Comparison of ENCODE assay signal across 8 cellular contexts in genomic region chr10:2137549-2138174, GRCh38.
DNase-seq lines count a peak whose midpoint lies in the region; ATAC-seq, FAIRE-seq and TF ChIP-seq lines count a peak whose summit lies in the region.

No MANE protein-coding gene starts in this region.

- no peak for ATAC-seq in HG02610 (IDR thresholded peaks at IDR 0.05; ENCODE audit: unreplicated experiment)
- no peak for ATAC-seq in HG03135 (IDR thresholded peaks at IDR 0.05; ENCODE audit: unreplicated experiment)
- no peak for ATAC-seq in GM18870 (IDR thresholded peaks at IDR 0.05; ENCODE audit: unreplicated experiment)

- H3K9me3 Mint-ChIP-seq in MCF 10A (ENCODE audit: unreplicated experiment): no peaks in the 10 kb centered on the region

- peak; percentile 40 for TF ChIP-seq CTCF in MCF 10A (IDR thresholded peaks at IDR 0.05; ENCODE audit: unreplicated experiment)
- no peak for TF ChIP-seq CTCF in breast epithelium (IDR thresholded peaks at IDR 0.05)
- peak; percentile 61 to 72 for TF ChIP-seq CTCF in mammary epithelial cell (conservative IDR thresholded peaks at IDR 0.05 in 1 of 2, IDR thresholded peaks at IDR 0.05 in 1 of 2; ENCODE audit: extremely low read depth in 1 of 2, insufficient read depth in 1 of 2, low read depth in 1 of 2, low read length in 2 of 2)

- H3K36me3 Mint-ChIP-seq in MCF 10A (ENCODE audit: insufficient read depth, unreplicated experiment): no peaks in the 10 kb centered on the region

- H3K27me3 Mint-ChIP-seq in MCF 10A (ENCODE audit: insufficient read depth, unreplicated experiment): no peaks in the 10 kb centered on the region

- H3K79me2 ChIP-seq in Karpas-422 (ENCODE audit: low read length) (no peaks in the 10 kb centered on the region), mammary epithelial cell (ENCODE audit: insufficient read depth, low read length) (no peaks in the 10 kb centered on the region)

- no peak for TF ChIP-seq POLR2A in breast epithelium (IDR thresholded peaks at IDR 0.05)

- 57% methylated on average over 4 of the region's 4 CpGs for WGBS in mammary epithelial cell (ENCODE audit: low coverage, missing lambda C conversion rate)

- BruUV-seq in MCF 10A (replicated peaks; lab: Mats Ljungman, UMichigan): no TSS peak
- BruUV-seq in mammary epithelial cell (replicated peaks; lab: Mats Ljungman, UMichigan): no TSS peak

- H3K27ac ChIP-seq in breast epithelium (no peak overlapping the region), Karpas-422 (ENCODE audit: low read length) (no peak overlapping the region), mammary epithelial cell (ENCODE audit: insufficient read depth, low read depth, low read length) (no peak overlapping the region)

- no peaks in the 10 kb centered on the region for H3K9me2 ChIP-seq in Karpas-422 (replicated peaks; ENCODE audit: insufficient read depth, low read length)

- dilution Hi-C loops in mammary epithelial cell (cut with HindIII; ENCODE audit: low sequenced_read_pairs): no loop called here

- no peak overlapping the region for H3K4me3 ChIP-seq in breast epithelium
- no peak overlapping the region for H3K4me3 ChIP-seq in Karpas-422 (ENCODE audit: low read length)
- no peak overlapping the region for H3K4me3 ChIP-seq in mammary epithelial cell (replicated peaks in 1 of 3; ENCODE audit: insufficient read depth in 1 of 3, low read depth in 2 of 3, low read length in 3 of 3)

- DNase-seq in MCF 10A (ENCODE audit: unreplicated experiment): peak; percentile 60
- no peak for DNase-seq in breast epithelium (ENCODE audit: low spot score in 2 of 2)
- DNase-seq in Karpas-422: peak; percentile 74
- no peak for DNase-seq in mammary epithelial cell
- DNase-seq in urothelium cell line (ENCODE audit: low spot score): peak; percentile 6

- no peak overlapping the region for H2AFZ ChIP-seq in Karpas-422 (ENCODE audit: low read length)
- peak overlapping the region; percentile 17 for H2AFZ ChIP-seq in mammary epithelial cell (ENCODE audit: low read depth, low read length)

- H3K4me2 ChIP-seq in Karpas-422 (ENCODE audit: low read depth, low read length, poor library complexity, severe bottlenecking): no peak overlapping the region
- no peak overlapping the region for H3K4me2 ChIP-seq in mammary epithelial cell (ENCODE audit: insufficient read depth, low read depth, low read length)

- no peaks in the 10 kb centered on the region for H3K4me1 ChIP-seq in breast epithelium
- H3K4me1 ChIP-seq in Karpas-422 (ENCODE audit: low read length): no peaks in the 10 kb centered on the region
- no peaks in the 10 kb centered on the region for H3K4me1 ChIP-seq in mammary epithelial cell (ENCODE audit: insufficient read depth, low read length)

- no peak overlapping the region for H3K4me3 Mint-ChIP-seq in MCF 10A (ENCODE audit: unreplicated experiment)

- H3K9me3 ChIP-seq in breast epithelium (peaks cover 0 to 4% of the 10 kb centered on the region in 2 donors), Karpas-422 (ENCODE audit: low read length) (no peaks in the 10 kb centered on the region), mammary epithelial cell (replicated peaks; ENCODE audit: insufficient read depth, low read length) (no peaks in the 10 kb centered on the region)

- POLR2A ChIA-PET in MCF 10A (lab: Yijun Ruan, JAX): interaction anchor here (0.9 to 1.6 kb wide), 3 partner anchors 11 to 16 kb away, joined by 3 to 4 read pairs (median 3); no protein-coding TSS in a partner anchor

- H3K4me1 Mint-ChIP-seq in MCF 10A (ENCODE audit: insufficient read depth, unreplicated experiment): peaks cover 5% of the 10 kb centered on the region

- in situ Hi-C loops in mammary epithelial cell (cut with MboI; ENCODE audit: low sequenced_read_pairs in 2 of 2): no loop called here

- CTCF ChIA-PET in MCF 10A (lab: Yijun Ruan, JAX): interaction anchor here (0.6 to 1.5 kb wide), 8 partner anchors 8 to 717 kb away, joined by 3 to 5 read pairs (median 3); no protein-coding TSS in a partner anchor
- CTCF ChIA-PET in mammary epithelial cell (lab: Charles Lee; ENCODE audit: low non-redundant PET): interaction anchor here (0.5 kb wide), 1 partner anchor 32 kb away, joined by 4 read pairs; no protein-coding TSS in a partner anchor

- FAIRE-seq in urothelium cell line (lab: Jason Lieb, UNC): no peak

- H3K27me3 ChIP-seq in breast epithelium (no peaks in the 10 kb centered on the region), Karpas-422 (ENCODE audit: low read length) (no peaks in the 10 kb centered on the region), mammary epithelial cell (ENCODE audit: insufficient read depth, low read length) (no peaks in the 10 kb centered on the region)

- H3K36me3 ChIP-seq in breast epithelium (no peaks in the 10 kb centered on the region), Karpas-422 (ENCODE audit: insufficient read depth, low read length) (no peaks in the 10 kb centered on the region), mammary epithelial cell (ENCODE audit: insufficient read depth, low read length) (no peaks in the 10 kb centered on the region)

- H3K27ac Mint-ChIP-seq in MCF 10A (ENCODE audit: low read depth, unreplicated experiment): no peak overlapping the region

- H4K20me1 ChIP-seq in Karpas-422 (ENCODE audit: insufficient read depth, low read depth, low read length): no peaks in the 10 kb centered on the region
- no peaks in the 10 kb centered on the region for H4K20me1 ChIP-seq in mammary epithelial cell (ENCODE audit: insufficient read depth, low read length)

- H3K9ac ChIP-seq in Karpas-422 (ENCODE audit: low read length) (no peak overlapping the region), mammary epithelial cell (ENCODE audit: insufficient read depth, low read length) (no peak overlapping the region)

- intact Hi-C loops in MCF 10A (cut with micrococcal nuclease): no loop called here
- intact Hi-C loops in breast epithelium (cut with DNase I; ENCODE audit: low total_unique reads): no loop called here
- intact Hi-C loops in mammary epithelial cell (cut with micrococcal nuclease): loop anchor here (1.0 kb wide), 2 partner anchors 841 to 906 kb away; no protein-coding TSS in a partner anchor

Comparison
In these comparisons a context has a peak if more than half of its experiments do, and no peak if none do; other contexts are left out.
1. DNase-seq: peak in MCF 10A (single experiment), Karpas-422 (single experiment) and urothelium cell line (single experiment); none in breast epithelium (0 of 2) and mammary epithelial cell (single experiment).
2. CTCF ChIP-seq: peak in MCF 10A (single experiment) and mammary epithelial cell (2 of 2); none in breast epithelium (0 of 3).